ENCODE assay signal across 27 cellular contexts in the genomic region with DNA sequence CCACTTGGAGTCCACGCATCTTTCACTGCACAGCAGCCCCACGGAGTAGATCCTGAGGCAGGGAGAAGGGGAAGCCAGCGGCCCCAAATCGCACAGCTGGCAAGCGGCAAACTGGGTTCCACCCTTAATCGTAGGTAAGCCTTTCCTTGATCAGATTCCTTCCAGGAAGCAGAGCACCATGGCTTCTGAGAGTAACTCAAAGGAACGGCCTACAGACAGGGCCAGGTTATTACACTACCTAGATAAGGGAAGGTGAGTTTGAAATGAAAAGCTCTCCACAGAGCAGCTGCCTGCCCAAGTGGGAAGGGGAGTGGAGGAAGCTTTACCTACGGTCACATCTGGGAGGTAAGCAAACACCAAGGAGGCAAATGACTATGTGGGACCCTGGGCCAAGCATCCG. TPM values are rescaled to one million over a fixed set of nuclear protein-coding genes. Genes with fewer than 3 reads are reported as not detected.
DNase-seq lines count a peak whose midpoint lies in the region; ATAC-seq, FAIRE-seq and TF ChIP-seq lines count a peak whose summit lies in the region.
"Had no signal": no experiment of that assay in that cellular context is flagged by ENCODE, and none has a peak within 500 bp of the region (broad histone marks: within the 10 kb centered on the region; RNA-seq: fewer than 3 reads in every experiment).

No MANE protein-coding gene starts in this region.

- 28 to 76% (median 44%) methylated on average over 9 of the region's 9 CpGs for WGBS in small intestine, 3 donors

- peak overlapping the region; percentile 6 for H3K27ac Mint-ChIP-seq in T-helper 17 cell
- H3K27ac Mint-ChIP-seq: CD8-positive, alpha-beta T cell; HFFc6 had no signal

- no peaks in the 10 kb centered on the region for H3K27me3 Mint-ChIP-seq in T-helper 17 cell

- H3K27me3 ChIP-seq in DOHH2 (ENCODE audit: control insufficient read depth, low read length) (no peaks in the 10 kb centered on the region), small intestine (ENCODE audit: control insufficient read depth in 2 of 2, insufficient read depth in 2 of 2, low read length in 2 of 2) (no peaks in the 10 kb centered on the region)
- H3K27me3 ChIP-seq: BE2C; BLaER1 treated with 17β-estradiol and CSF1 and Interleukin-3, amounts not matched to agents 10 nM and 100 nM had no signal

- no peak overlapping the region for H3K4me3 Mint-ChIP-seq in T-helper 17 cell
- H3K4me3 Mint-ChIP-seq: CD14-positive monocyte; CD8-positive, alpha-beta T cell; HFFc6 had no signal

- H3K27ac ChIP-seq in DOHH2 (ENCODE audit: low read depth, low read length) (no peak overlapping the region), small intestine (ENCODE audit: low read depth in 1 of 2, low read length in 1 of 2) (peak overlapping the region; percentile 44 to 52)
- H3K27ac ChIP-seq: A549; BLaER1 treated with 17β-estradiol and CSF1 and Interleukin-3, amounts not matched to agents 10 nM and 100 nM had no signal

- DNase-seq in T-helper 17 cell = no peak
- no peak for DNase-seq in mucosa of descending colon
- peak; percentile 66 for DNase-seq in small intestine
- no peak for DNase-seq in NCI-H187 treated with DMSO at 0.1 percent for 48 hours (lab: John Stamatoyannopoulos, UW)
- DNase-seq in NCI-H2081 (lab: John Stamatoyannopoulos, UW) = no peak
- DNase-seq in G401 (ENCODE audit: low spot score) = no peak
- DNase-seq: 8988T; ACHN; AML-193; BE2C; Caco-2; CD8-positive, alpha-beta T cell; DMS153; DND-41; EL; GF-D8; GOT3; HFFc6 had no signal

- H3K4me3 ChIP-seq in DOHH2 (ENCODE audit: low read length) = no peak overlapping the region
- no peak overlapping the region for H3K4me3 ChIP-seq in mucosa of descending colon
- no peak overlapping the region for H3K4me3 ChIP-seq in small intestine (ENCODE audit: low read depth in 1 of 2, low read length in 2 of 2)
- H3K4me3 ChIP-seq: A549; BLaER1 treated with 17β-estradiol and CSF1 and Interleukin-3, amounts not matched to agents 10 nM and 100 nM; HAP-1 had no signal

- in situ Hi-C loops in G401 (cut with HindIII; ENCODE audit: low sequenced_read_pairs) = no loop called here

- intact Hi-C loops in mucosa of descending colon (cut with DNase I, micrococcal nuclease) = no loop called here

- H3F3A ChIP-seq in DOHH2 (ENCODE audit: control insufficient read depth, insufficient read depth) = 0 out of 2 replicates have a peak, but pooled peaks cover 7% of the 10 kb centered on the region

- H3K36me3 ChIP-seq in DOHH2 (ENCODE audit: control insufficient read depth, low read length) (peaks cover 88% of the 10 kb centered on the region), mucosa of descending colon (ENCODE audit: low read depth) (no peaks in the 10 kb centered on the region), small intestine (ENCODE audit: control insufficient read depth in 2 of 2, insufficient read depth in 2 of 2, low read length in 2 of 2) (peaks cover 0 to 3% of the 10 kb centered on the region in 2 donors)
- H3K36me3 ChIP-seq: BE2C had no signal

- H3K4me1 ChIP-seq in DOHH2 (ENCODE audit: control insufficient read depth, low read length) = peaks cover 59% of the 10 kb centered on the region
- H3K4me1 ChIP-seq in mucosa of descending colon (ENCODE audit: low read depth) = peaks cover 9% of the 10 kb centered on the region
- H3K4me1 ChIP-seq in small intestine (ENCODE audit: control insufficient read depth in 2 of 2, insufficient read depth in 1 of 2, low read depth in 1 of 2, low read length in 1 of 2) = peaks cover 10 to 14% of the 10 kb centered on the region in 2 donors
- H3K4me1 ChIP-seq: BE2C, Caco-2, HAP-1 had no signal

- no peak for FAIRE-seq in small intestine (lab: Jason Lieb, UNC)
- FAIRE-seq: A549, GM12891, GM18507, H54 had no signal

- H3K9me2 ChIP-seq in DOHH2 (replicated peaks; ENCODE audit: control insufficient read depth, low read length) = no peaks in the 10 kb centered on the region

- peaks cover 33% of the 10 kb centered on the region; the same call in 1 of the 2 replicates for H4K20me1 ChIP-seq in DOHH2 (ENCODE audit: control insufficient read depth, insufficient read depth, low read depth, low read length)

- TF ChIP-seq CTCF in DOHH2 (IDR thresholded peaks at IDR 0.05; ENCODE audit: low read depth, low read length, poor library complexity, severe bottlenecking) = no peak
- TF ChIP-seq CTCF in mucosa of descending colon (IDR thresholded peaks at IDR 0.05) = no peak

- H3K9me3 ChIP-seq in DOHH2 (ENCODE audit: control insufficient read depth, insufficient read depth, low read length) (no peaks in the 10 kb centered on the region), T-helper 17 cell (ENCODE audit: control insufficient read depth, low read length, poor library complexity, severe bottlenecking) (no peaks in the 10 kb centered on the region), mucosa of descending colon (no peaks in the 10 kb centered on the region), small intestine (ENCODE audit: control insufficient read depth, low read depth) (no peaks in the 10 kb centered on the region)
- H3K9me3 ChIP-seq: A549, BE2C, Caco-2, HAP-1 had no signal

- H3K36me3 Mint-ChIP-seq in T-helper 17 cell (ENCODE audit: low read depth) = peaks cover 7% of the 10 kb centered on the region

- H3K4me2 ChIP-seq in DOHH2 (ENCODE audit: low read length) = peak overlapping the region; percentile 19; the same call in 1 of the 2 replicates
- H3K4me2 ChIP-seq: A549 had no signal

- ATAC-seq in T-helper 17 cell = no peak
- ATAC-seq in mucosa of descending colon = peak; percentile 29
- ATAC-seq in HG03442 (IDR thresholded peaks at IDR 0.05; ENCODE audit: unreplicated experiment) = no peak
- ATAC-seq: A549; CD8-positive, alpha-beta T cell had no signal

- peaks cover 35% of the 10 kb centered on the region for H3K4me1 Mint-ChIP-seq in T-helper 17 cell

- H3K79me2 ChIP-seq in DOHH2 (ENCODE audit: control insufficient read depth, low read length) = peaks cover 92% of the 10 kb centered on the region

RNA-seq across cellular contexts. Expression of gene DAP, which starts 7.9 kb away (rescaled TPM):
- total RNA-seq in T-helper 17 cell = 10 to 100 TPM; 40.1 to 54.5 TPM
- 100 to 1,000 TPM in 2 of 3 donors, 10 to 100 TPM in 1; 63.7 to 125 (median 109) TPM for total RNA-seq in mucosa of descending colon
- 100 to 1,000 TPM; 114 to 203 (median 170) TPM for polyA plus RNA-seq in small intestine
- 10.4 and 14.7 TPM in 2 replicates for total RNA-seq in G401 (2014; rRNA removed; shearing (Covaris generic))
